8 cellular contexts compared by ENCODE assay signal in the genomic region with DNA sequence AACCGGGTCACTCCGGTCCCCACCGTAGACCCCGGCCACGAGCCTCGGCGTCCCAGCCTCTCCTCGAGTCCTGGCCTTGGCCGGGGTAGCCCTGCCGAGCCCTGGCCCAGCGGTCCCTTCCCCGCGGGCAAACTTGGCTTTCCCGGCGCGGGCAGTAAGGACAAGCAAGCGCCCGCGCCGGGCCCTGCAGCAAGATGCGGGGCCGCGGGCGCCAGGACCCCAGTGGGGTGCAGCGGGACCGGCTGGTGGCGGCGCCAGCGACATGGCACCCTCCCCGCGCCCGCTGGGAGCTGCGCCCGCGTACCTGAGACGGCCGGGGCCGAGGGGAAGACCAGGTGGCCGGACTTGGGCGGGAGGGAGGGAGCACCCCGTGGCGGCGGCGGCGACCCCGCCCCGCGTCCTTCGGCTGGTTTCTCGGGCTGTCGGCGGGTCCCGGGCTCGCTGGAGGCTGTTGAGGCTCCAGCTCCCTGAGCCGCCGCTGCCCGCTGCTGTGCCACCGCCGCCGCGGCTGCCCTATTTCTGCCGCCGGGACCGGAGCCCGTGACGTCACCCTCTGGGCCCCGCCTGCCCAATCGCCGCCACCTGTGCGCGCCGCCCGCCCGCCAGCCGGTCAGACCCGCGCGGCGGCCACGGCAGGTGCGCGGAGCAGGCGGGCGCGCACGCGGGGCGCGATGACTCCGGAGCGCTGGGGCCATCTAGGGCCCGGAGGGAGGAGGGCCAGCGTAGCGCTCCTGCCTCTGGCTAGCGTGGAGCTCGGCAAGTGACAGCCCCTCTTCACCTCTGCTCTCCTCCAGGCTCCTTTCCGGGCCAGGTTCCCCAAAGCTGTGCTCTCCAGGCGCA. TPM values are rescaled to one million over a fixed set of nuclear protein-coding genes. Genes with fewer than 3 reads are reported as not detected.
DNase-seq lines count a peak whose midpoint lies in the region; ATAC-seq and TF ChIP-seq lines count a peak whose summit lies in the region.

A gene (minus strand): TSS at position 521 of the 840 bp plus-strand sequence.

- no peak within 1 kb of the TSS for H3K27ac Mint-ChIP-seq in T-helper 17 cell
- H3K27ac Mint-ChIP-seq in natural killer cell treated with Interleukin-12 subunit alpha and Interleukin-12 subunit beta and Interleukin-15 and Interleukin-18, amount 100 ng/mL, for 72 hours, result no peak within 1 kb of the TSS

- in situ Hi-C loops in brain microvascular endothelial cell (cut with HindIII; ENCODE audit: low pct_ligation_motif_present, low sequenced_read_pairs), result no loop called here

- H3K9me3 ChIP-seq in T-helper 17 cell (ENCODE audit: control insufficient read depth, low read length, poor library complexity, severe bottlenecking), result no peaks in the 10 kb centered on the region

- peak; percentile 35 for DNase-seq in activated T-cell treated with anti-CD3 and anti-CD28 coated beads, Interleukin-2, amount 50 U/mL, for 1 hour
- DNase-seq in activated T-cell treated with anti-CD3 and anti-CD28 coated beads for 4 hours, result no peak
- DNase-seq in T-helper 17 cell, result peak; percentile 11 to 26 (median 16)
- peak; percentile 43 for DNase-seq in epithelial cell of esophagus (ENCODE audit: low read depth)
- DNase-seq in natural killer cell treated with Interleukin-12 subunit alpha and Interleukin-12 subunit beta and Interleukin-15 and Interleukin-18, amount 100 ng/mL, for 72 hours (ENCODE audit: low spot score), result no peak
- DNase-seq in effector CD4-positive, alpha-beta T cell, result no peak
- no peak for DNase-seq in brain microvascular endothelial cell

- H3K27ac ChIP-seq in brain microvascular endothelial cell, result no peak within 1 kb of the TSS

- H3K4me1 Mint-ChIP-seq in T-helper 17 cell, result peaks cover 7% of the 10 kb centered on the region
- H3K4me1 Mint-ChIP-seq in natural killer cell treated with Interleukin-12 subunit alpha and Interleukin-12 subunit beta and Interleukin-15 and Interleukin-18, amount 100 ng/mL, for 72 hours (ENCODE audit: low read depth in 2 of 2), result peaks cover 4 to 5% of the 10 kb centered on the region in 2 donors

- no peak for TF ChIP-seq CTCF in epithelial cell of esophagus (IDR thresholded peaks at IDR 0.05; ENCODE audit: insufficient read depth, low read depth, low read length, missing control alignments)
- no peak for TF ChIP-seq CTCF in brain microvascular endothelial cell (IDR thresholded peaks at IDR 0.05; ENCODE audit: low read depth, low read length, missing control alignments)

- H3K27me3 Mint-ChIP-seq in T-helper 17 cell, result peaks cover 60% of the 10 kb centered on the region
- peaks cover 41 to 53% of the 10 kb centered on the region in 2 donors for H3K27me3 Mint-ChIP-seq in natural killer cell treated with Interleukin-12 subunit alpha and Interleukin-12 subunit beta and Interleukin-15 and Interleukin-18, amount 100 ng/mL, for 72 hours

- peaks cover 50% of the 10 kb centered on the region for H3K27me3 ChIP-seq in brain microvascular endothelial cell (replicated peaks)

- H3K36me3 Mint-ChIP-seq in T-helper 17 cell (ENCODE audit: low read depth), result peaks cover 3% of the 10 kb centered on the region
- H3K36me3 Mint-ChIP-seq in natural killer cell treated with Interleukin-12 subunit alpha and Interleukin-12 subunit beta and Interleukin-15 and Interleukin-18, amount 100 ng/mL, for 72 hours, result no peaks in the 10 kb centered on the region

- ATAC-seq in T-helper 17 cell (peak; percentile 70), GM21381 (IDR thresholded peaks at IDR 0.05; ENCODE audit: unreplicated experiment) (no peak)
- peak in 1 of 2 donors; percentile 26 for ATAC-seq in natural killer cell treated with Interleukin-12 subunit alpha and Interleukin-12 subunit beta and Interleukin-15 and Interleukin-18, amount 100 ng/mL, for 72 hours

- no peaks in the 10 kb centered on the region for H3K9me3 Mint-ChIP-seq in natural killer cell treated with Interleukin-12 subunit alpha and Interleukin-12 subunit beta and Interleukin-15 and Interleukin-18, amount 100 ng/mL, for 72 hours

- peak within 1 kb of the TSS; percentile 3 for H3K4me3 ChIP-seq in epithelial cell of esophagus (ENCODE audit: low read length)
- H3K4me3 ChIP-seq in brain microvascular endothelial cell (ENCODE audit: low read depth, low read length), result no peak within 1 kb of the TSS

- no peaks in the 10 kb centered on the region for H3K36me3 ChIP-seq in brain microvascular endothelial cell (replicated peaks)

- H3K4me3 Mint-ChIP-seq in T-helper 17 cell, result peak within 1 kb of the TSS; percentile 85
- peak within 1 kb of the TSS; percentile 56 for H3K4me3 Mint-ChIP-seq in natural killer cell treated with Interleukin-12 subunit alpha and Interleukin-12 subunit beta and Interleukin-15 and Interleukin-18, amount 100 ng/mL, for 72 hours

RNA-seq across cellular contexts. Expression of the gene that starts here (rescaled TPM):
- under 1 TPM in 1 of 2 donors, not detected in 1; 0.26 TPM for total RNA-seq in T-helper 17 cell
- total RNA-seq in natural killer cell treated with Interleukin-12 subunit alpha and Interleukin-12 subunit beta and Interleukin-15 and Interleukin-18, amount 100 ng/mL, for 72 hours, result not detected

Comparison
In these comparisons a context has a peak if more than half of its experiments do, and no peak if none do; other contexts are left out.
1. DNase-seq: peak in activated T-cell treated with anti-CD3 and anti-CD28 coated beads, Interleukin-2, amount 50 U/mL, for 1 hour (single experiment) and epithelial cell of esophagus (single experiment); none in activated T-cell treated with anti-CD3 and anti-CD28 coated beads for 4 hours (single experiment), natural killer cell treated with Interleukin-12 subunit alpha and Interleukin-12 subunit beta and Interleukin-15 and Interleukin-18, amount 100 ng/mL, for 72 hours (single experiment), effector CD4-positive, alpha-beta T cell (single experiment) and brain microvascular endothelial cell (single experiment).
2. Peak in DNase-seq and ATAC-seq in T-helper 17 cell; RNA of the gene not detected or under 1 TPM.